In genomic region chr1:161427733-161428516, GRCh38 we compare ENCODE assay signal across 8 cellular contexts.
A peak's percentile ranks its signal among the peaks of the same experiment; 100 is the strongest.
DNase-seq lines count a peak whose midpoint lies in the region; ATAC-seq and TF ChIP-seq lines count a peak whose summit lies in the region.

No MANE protein-coding gene starts in this region.

- H3K36me3 Mint-ChIP-seq in activated B cell treated with CpG ODN at 0.5 μM for 24 hours (ENCODE audit: low read depth) = no peaks in the 10 kb centered on the region

- CTCF ChIA-PET in activated B cell treated with CpG ODN at 0.5 μM for 24 hours (lab: Charles Lee) = no interaction called here

- peaks cover 11% of the 10 kb centered on the region for H3K4me1 Mint-ChIP-seq in activated B cell treated with CpG ODN at 0.5 μM for 24 hours

- H4K20me1 ChIP-seq in hepatocyte (ENCODE audit: insufficient read depth, poor library complexity, severe bottlenecking) = no peaks in the 10 kb centered on the region

- peak overlapping the region; percentile 44 for H3K4me3 Mint-ChIP-seq in activated B cell treated with CpG ODN at 0.5 μM for 24 hours

- H3K4me1 ChIP-seq in hepatocyte (ENCODE audit: insufficient read depth) = no peaks in the 10 kb centered on the region

- H3K4me2 ChIP-seq in hepatocyte = peak overlapping the region; percentile 75

- no peaks in the 10 kb centered on the region for H3K79me2 ChIP-seq in hepatocyte

- H3K36me3 ChIP-seq in hepatocyte (replicated peaks; ENCODE audit: insufficient read depth, low read depth) = no peaks in the 10 kb centered on the region

- 5% methylated on average over 18 of the region's 18 CpGs for WGBS in hepatocyte (ENCODE audit: low lambda C conversion rate, missing lambda C conversion rate)

- no peak overlapping the region for H3K27ac ChIP-seq in hepatocyte

- POLR2A ChIA-PET in activated B cell treated with CpG ODN at 0.5 μM for 24 hours (lab: Charles Lee) = interaction anchor here (1.1 to 1.7 kb wide), 2 partner anchors 12 to 28 kb away, joined by 3 to 6 read pairs; no protein-coding TSS in a partner anchor

- peaks cover 63% of the 10 kb centered on the region for H3K27me3 ChIP-seq in hepatocyte

- no peak for TF ChIP-seq CTCF in activated B cell treated with CpG ODN at 0.5 μM for 24 hours (IDR thresholded peaks at IDR 0.05)
- TF ChIP-seq CTCF in hepatocyte (IDR thresholded peaks at IDR 0.05; ENCODE audit: poor library complexity) = no peak

- peaks cover 29% of the 10 kb centered on the region for H3K27me3 Mint-ChIP-seq in activated B cell treated with CpG ODN at 0.5 μM for 24 hours

- intact Hi-C loops in activated B cell treated with CpG ODN at 0.5 μM for 24 hours (cut with micrococcal nuclease) = no loop called here

- H3K9me3 ChIP-seq in hepatocyte (ENCODE audit: low read depth) = no peaks in the 10 kb centered on the region

- peak overlapping the region; percentile 28 for H2AFZ ChIP-seq in hepatocyte

- peak overlapping the region; percentile 32 for H3K4me3 ChIP-seq in hepatocyte

- ATAC-seq in activated B cell treated with CpG ODN at 0.5 μM for 24 hours (ENCODE audit: low read depth) = peak; percentile 58
- no peak for ATAC-seq in HG03097 (IDR thresholded peaks at IDR 0.05; ENCODE audit: low FRiP score, unreplicated experiment)
- ATAC-seq in HG02623 (IDR thresholded peaks at IDR 0.05; ENCODE audit: unreplicated experiment) = no peak

- DNase-seq in activated CD4-positive, alpha-beta T cell treated with anti-CD3 and anti-CD28 coated beads for 24 hours (ENCODE audit: low read depth in 2 of 2) = peak; percentile 6 to 48
- no peak for DNase-seq in activated CD4-positive, alpha-beta T cell treated with anti-CD3 and anti-CD28 coated beads, Interleukin-2, amount 50 U/mL, for 1 hour
- DNase-seq in activated B cell treated with CpG ODN at 0.5 μM for 24 hours = no peak
- peak; percentile 63 for DNase-seq in hepatocyte (ENCODE audit: low spot score)
- peak; percentile 27 for DNase-seq in stimulated activated CD8-positive, alpha-beta memory T cell treated with anti-CD3 and anti-CD28 coated beads, Interleukin-7, amount 100 ng/mL, for 24 hours (ENCODE audit: low read depth)
- no peak for DNase-seq in DMS53 (lab: John Stamatoyannopoulos, UW)

- peak overlapping the region; percentile 46 for H3K27ac Mint-ChIP-seq in activated B cell treated with CpG ODN at 0.5 μM for 24 hours

- no peaks in the 10 kb centered on the region for H3K9me3 Mint-ChIP-seq in activated B cell treated with CpG ODN at 0.5 μM for 24 hours

- no peaks in the 10 kb centered on the region for H3K9me2 ChIP-seq in hepatocyte (replicated peaks; ENCODE audit: insufficient read depth)

Comparison
In these comparisons a context has a peak if more than half of its experiments do, and no peak if none do; other contexts are left out.
1. DNase-seq: peak in activated CD4-positive, alpha-beta T cell treated with anti-CD3 and anti-CD28 coated beads for 24 hours (2 of 2), hepatocyte (single experiment) and stimulated activated CD8-positive, alpha-beta memory T cell treated with anti-CD3 and anti-CD28 coated beads, Interleukin-7, amount 100 ng/mL, for 24 hours (single experiment); none in activated CD4-positive, alpha-beta T cell treated with anti-CD3 and anti-CD28 coated beads, Interleukin-2, amount 50 U/mL, for 1 hour (single experiment), activated B cell treated with CpG ODN at 0.5 μM for 24 hours (single experiment) and DMS53 (single experiment).